In genomic region chr6:2863901-2864300, GRCh38 we compare ENCODE assay signal across 1 cellular context.
TF ChIP-seq lines count a peak whose summit lies in the region.

No MANE protein-coding gene starts in this region.

TF ChIP-seq in GM12878, 131 proteins besides CTCF, POLR2A, EP300 and RAD21:
- TF ChIP-seq SP1 (IDR thresholded peaks at IDR 0.05; ENCODE audit: low read depth, low read length) (no peak), NFIC (IDR thresholded peaks at IDR 0.05; ENCODE audit: low read depth, low read length) (no peak), ZNF217 (IDR thresholded peaks at IDR 0.05) (no peak), STAT3 (IDR thresholded peaks at IDR 0.05; ENCODE audit: low read depth, low read length) (no peak), HDAC2 (IDR thresholded peaks at IDR 0.05) (no peak), TCF7 (IDR thresholded peaks at IDR 0.05; ENCODE audit: borderline replicate concordance) (no peak), BCL3 (IDR thresholded peaks at IDR 0.05; ENCODE audit: borderline replicate concordance, insufficient read depth, low read depth, low read length, poor library complexity, severe bottlenecking) (no peak), PRDM15 (CRISPR knock-in tag; IDR thresholded peaks at IDR 0.05) (no peak), RELB (IDR thresholded peaks at IDR 0.05; ENCODE audit: low read depth) (no peak), CHD2 (IDR thresholded peaks at IDR 0.05; ENCODE audit: borderline replicate concordance, low read depth, low read length) (no peak), GABPA (IDR thresholded peaks at IDR 0.05; ENCODE audit: low read depth) (no peak), NFXL1 (IDR thresholded peaks at IDR 0.05; ENCODE audit: borderline replicate concordance) (no peak), PBX3 (IDR thresholded peaks at IDR 0.05; ENCODE audit: insufficient replicate concordance, low read depth, low read length) (no peak), CBFB (IDR thresholded peaks at IDR 0.05; ENCODE audit: low read depth) (no peak)
